In genomic region chr14:64539186-64539552, GRCh38 we compare ENCODE assay signal across 6 cellular contexts. TPM values are rescaled to one million over a fixed set of nuclear protein-coding genes. Genes with fewer than 3 reads are reported as not detected.
A peak's percentile ranks its signal among the peaks of the same experiment; 100 is the strongest.
DNase-seq lines count a peak whose midpoint lies in the region; ATAC-seq, FAIRE-seq and TF ChIP-seq lines count a peak whose summit lies in the region.

No MANE protein-coding gene starts in this region.

- H3K36me3 Mint-ChIP-seq in MCF 10A (ENCODE audit: insufficient read depth, unreplicated experiment) = peaks cover 4% of the 10 kb centered on the region

- POLR2A ChIA-PET in HEK293 (lab: Yijun Ruan, JAX) (interaction anchor here (1.8 to 4.3 kb wide), 3 partner anchors 36 to 151 kb away, joined by 6 to 54 read pairs (median 40); partner anchors contain the start of genes MTHFD1, ZBTB1 and ZBTB25), MCF 10A (lab: Yijun Ruan, JAX) (interaction anchor here (0.6 to 3.5 kb wide), 9 partner anchors 9 to 143 kb away, joined by 3 to 24 read pairs (median 6); partner anchors contain the start of genes ZBTB1 and ZBTB25)

- H3K4me1 ChIP-seq in HEK293 (ENCODE audit: control insufficient read depth, insufficient read depth, low read length) (peaks cover 7% of the 10 kb centered on the region), pancreas (peaks cover 0 to 12% (median 0%) of the 10 kb centered on the region in 3 donors)

- H3K4me1 Mint-ChIP-seq in MCF 10A (ENCODE audit: insufficient read depth, unreplicated experiment) = peaks cover 12% of the 10 kb centered on the region

- WGBS in pancreas, 2 donors = 25 to 26% methylated on average over 11 of the region's 11 CpGs

- peak overlapping the region; percentile 74 for H3K27ac Mint-ChIP-seq in MCF 10A (ENCODE audit: low read depth, unreplicated experiment)

- no peaks in the 10 kb centered on the region for H3K9me3 Mint-ChIP-seq in MCF 10A (ENCODE audit: unreplicated experiment)

- no peak for TF ChIP-seq CTCF in HEK293 (tag by site-specific recombination; IDR thresholded peaks at IDR 0.05)
- TF ChIP-seq CTCF in MCF 10A (IDR thresholded peaks at IDR 0.05; ENCODE audit: unreplicated experiment) = no peak
- no peak for TF ChIP-seq CTCF in pancreas (IDR thresholded peaks at IDR 0.05)

- no peaks in the 10 kb centered on the region for H3K27me3 Mint-ChIP-seq in MCF 10A (ENCODE audit: insufficient read depth, unreplicated experiment)

- FAIRE-seq in pancreas (lab: Jason Lieb, UNC) = no peak

- H3K9me3 ChIP-seq in HEK293 (ENCODE audit: control insufficient read depth, insufficient read depth, low read depth, low read length) = no peaks in the 10 kb centered on the region
- H3K9me3 ChIP-seq in pancreas = no peaks in the 10 kb centered on the region

- H3K27ac ChIP-seq in HEK293 (ENCODE audit: extremely low read depth, low read depth, low read length) = peak overlapping the region; percentile 81; the same call in 1 of the 2 replicates
- H3K27ac ChIP-seq in pancreas = peak overlapping the region; percentile 70 to 86 (median 81)

- intact Hi-C loops in MCF 10A (cut with micrococcal nuclease) = no loop called here
- intact Hi-C loops in pancreas (cut with DNase I) = no loop called here

- H3K4me3 ChIP-seq in HEK293 (ENCODE audit: low read depth, low read length) = peak overlapping the region; percentile 44; the same call in 1 of the 2 replicates
- H3K4me3 ChIP-seq in pancreas = peak overlapping the region; percentile 46 to 63 (median 60)

- H3K27me3 ChIP-seq in pancreas = no peaks in the 10 kb centered on the region

- H3K36me3 ChIP-seq in HEK293 (ENCODE audit: control insufficient read depth in 2 of 2, insufficient read depth in 1 of 2, low read length in 2 of 2) (no peaks in the 10 kb centered on the region), pancreas (no peaks in the 10 kb centered on the region)

- H3K4me3 Mint-ChIP-seq in MCF 10A (ENCODE audit: unreplicated experiment) = peak overlapping the region; percentile 80

- no TSS peak for BruUV-seq in MCF 10A (replicated peaks; lab: Mats Ljungman, UMichigan)

- CTCF ChIA-PET in HEK293 (lab: Yijun Ruan, JAX) (interaction anchor here (1.9 kb wide), 1 partner anchor 97 kb away, joined by 12 read pairs; no protein-coding TSS in a partner anchor), MCF 10A (lab: Yijun Ruan, JAX) (interaction anchor here (1.3 to 5.9 kb wide), 4 partner anchors 14 to 98 kb away, joined by 4 to 53 read pairs (median 6); no protein-coding TSS in a partner anchor)

- no peak for ATAC-seq in pancreas
- ATAC-seq in GM19328 (IDR thresholded peaks at IDR 0.05; ENCODE audit: unreplicated experiment) = no peak

- DNase-seq in MCF 10A (ENCODE audit: unreplicated experiment) (no peak), pancreas (no peak), cerebellar nuclear complex (lab: John Stamatoyannopoulos, UW) (no peak)
- no peak for DNase-seq in activated effector memory CD4-positive, alpha-beta T cell treated with anti-CD3 and anti-CD28 coated beads, Interleukin-2, amount 50 U/mL, for 16 hours

TF ChIP-seq in HEK293, 187 proteins besides CTCF, POLR2A, EP300 and RAD21:
- TF ChIP-seq ZNF223 (tag by site-specific recombination; IDR thresholded peaks at IDR 0.05) (no peak), GLI2 (tag by site-specific recombination; IDR thresholded peaks at IDR 0.05; ENCODE audit: borderline replicate concordance, low read depth) (no peak), SP2 (tag by site-specific recombination; IDR thresholded peaks at IDR 0.05) (no peak), ZNF211 (tag by site-specific recombination; IDR thresholded peaks at IDR 0.05; ENCODE audit: low read depth) (no peak), ZNF555 (tag by site-specific recombination; conservative IDR thresholded peaks at IDR 0.05) (no peak), ZNF362 (tag by site-specific recombination; IDR thresholded peaks at IDR 0.05) (no peak), ZNF707 (tag by site-specific recombination; IDR thresholded peaks at IDR 0.05) (no peak), ZNF521 (tag by site-specific recombination; IDR thresholded peaks at IDR 0.05) (no peak), GLIS1 (tag by site-specific recombination; IDR thresholded peaks at IDR 0.05) (no peak), ZNF664 (tag by site-specific recombination; IDR thresholded peaks at IDR 0.05) (no peak), KLF16 (tag by site-specific recombination; IDR thresholded peaks at IDR 0.05) (no peak), ZNF791 (tag by site-specific recombination; IDR thresholded peaks at IDR 0.05) (no peak), ZNF280D (tag by site-specific recombination; IDR thresholded peaks at IDR 0.05) (no peak), MEIS1 (CRISPR knock-in tag; IDR thresholded peaks at IDR 0.05; ENCODE audit: borderline replicate concordance) (no peak), ZNF654 (tag by site-specific recombination; IDR thresholded peaks at IDR 0.05; ENCODE audit: low read depth) (no peak), ZNF350 (tag by site-specific recombination; IDR thresholded peaks at IDR 0.05) (no peak), ZNF747 (tag by site-specific recombination; IDR thresholded peaks at IDR 0.05) (no peak), ZNF645 (tag by site-specific recombination; IDR thresholded peaks at IDR 0.05) (no peak)

RNA-seq across cellular contexts. Expression of gene HSPA2, which starts 1.4 kb away (rescaled TPM):
- total RNA-seq in MCF 10A (2022) (0.51 and 0.56 TPM in 2 replicates), pancreas (1 to 10 TPM; 4.3 to 7.2 (median 5.6) TPM)
- polyA plus RNA-seq in pancreas = 1 to 10 TPM; 3.3 to 5.3 TPM

RNA-seq across cellular contexts. Expression of gene PPP1R36, which starts 10.6 kb away (rescaled TPM):
- total RNA-seq in MCF 10A (2022) = 0.47 TPM in 1 of 2 replicates, not detected in the other
- total RNA-seq in pancreas = 1 to 10 TPM; 2.0 to 6.8 (median 4.5) TPM
- 1 to 10 TPM; 5.8 to 7.2 TPM for polyA plus RNA-seq in pancreas

RNA-seq across cellular contexts. Expression of gene ZBTB1, which starts 34.6 kb away (rescaled TPM):
- total RNA-seq in MCF 10A (2022) (26.5 and 30.9 TPM in 2 replicates), pancreas (10 to 100 TPM; 10.0 to 24.3 (median 12.7) TPM)
- 10 to 100 TPM in 1 of 2 donors, 1 to 10 TPM in 1; 8.7 to 11.5 TPM for polyA plus RNA-seq in pancreas

RNA-seq across cellular contexts. Expression of gene ZBTB25, which starts 35.5 kb away (rescaled TPM):
- total RNA-seq in MCF 10A (2022) = 11.7 and 15.3 TPM in 2 replicates
- total RNA-seq in pancreas = 1 to 10 TPM; 4.4 to 8.1 (median 5.9) TPM
- 1 to 10 TPM; 2.9 to 4.3 TPM for polyA plus RNA-seq in pancreas
